Comparison of ENCODE assay signal across 13 cellular contexts in the genomic region with DNA sequence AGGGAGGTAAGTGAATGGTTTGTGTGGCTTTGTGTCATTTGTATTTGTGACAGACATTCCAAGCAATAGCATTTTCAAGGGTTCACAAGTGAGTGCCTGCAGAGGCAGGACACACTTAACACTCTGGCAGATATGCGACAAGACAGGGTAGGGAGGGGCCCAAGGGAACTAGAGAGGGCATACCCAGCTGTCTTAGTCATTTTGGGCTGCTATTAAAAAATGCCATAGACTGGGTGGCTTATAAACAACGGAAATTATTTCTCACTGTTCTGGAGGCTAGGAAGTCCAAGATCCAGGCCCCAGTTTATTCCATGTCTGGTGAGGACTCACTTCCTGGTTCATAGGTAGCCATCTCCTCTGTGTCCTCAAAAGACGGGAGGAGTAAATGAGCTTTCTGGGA.
DNase-seq lines count a peak whose midpoint lies in the region; ATAC-seq, FAIRE-seq and TF ChIP-seq lines count a peak whose summit lies in the region.
"Had no signal": no experiment of that assay in that cellular context is flagged by ENCODE, and none has a peak within 500 bp of the region (broad histone marks: within the 10 kb centered on the region; RNA-seq: fewer than 3 reads in every experiment).

No MANE protein-coding gene starts in this region.

- no peak for TF ChIP-seq EP300 in sigmoid colon (IDR thresholded peaks at IDR 0.05)

- H2AK5ac ChIP-seq in trophoblast cell (ENCODE audit: low read length) = no peak overlapping the region

- H3K27me3 ChIP-seq in bronchial epithelial cell (ENCODE audit: control insufficient read depth, insufficient read depth, low read length) (no peaks in the 10 kb centered on the region), trophoblast cell (ENCODE audit: insufficient read depth, low read length) (no peaks in the 10 kb centered on the region), sigmoid colon (no peaks in the 10 kb centered on the region), adrenal gland (no peaks in the 10 kb centered on the region)

- ATAC-seq in naive thymus-derived CD8-positive, alpha-beta T cell = no peak
- ATAC-seq in HG02938 (IDR thresholded peaks at IDR 0.05; ENCODE audit: unreplicated experiment) = no peak
- ATAC-seq: CD8-positive, alpha-beta T cell; GM12878; WTC11 had no signal

- H3K4me3 ChIP-seq in AG10803 (ENCODE audit: low read length) (no peak overlapping the region), bronchial epithelial cell (ENCODE audit: low read depth, low read length) (no peak overlapping the region), trophoblast cell (ENCODE audit: low read depth, low read length) (no peak overlapping the region), sigmoid colon (no peak overlapping the region), adrenal gland (no peak overlapping the region)
- H3K4me3 ChIP-seq: GM12878 had no signal

- H3K27me3 Mint-ChIP-seq in naive thymus-derived CD8-positive, alpha-beta T cell = no peaks in the 10 kb centered on the region

- no peaks in the 10 kb centered on the region for H3K9me3 Mint-ChIP-seq in naive thymus-derived CD8-positive, alpha-beta T cell
- H3K9me3 Mint-ChIP-seq: CD8-positive, alpha-beta T cell; WTC11 had no signal

- FAIRE-seq in bronchial epithelial cell (lab: Jason Lieb, UNC) = no peak
- FAIRE-seq: GM12878 had no signal

- no peak overlapping the region for H2AFZ ChIP-seq in trophoblast cell (ENCODE audit: insufficient read depth, low read length, poor library complexity)

- H3K9me3 ChIP-seq in trophoblast cell (ENCODE audit: insufficient read depth, low read depth, low read length) = peaks cover 1% of the 10 kb centered on the region
- no peaks in the 10 kb centered on the region for H3K9me3 ChIP-seq in sigmoid colon
- no peaks in the 10 kb centered on the region for H3K9me3 ChIP-seq in adrenal gland (replicated peaks in 1 of 3)

- POLR2A ChIA-PET in naive thymus-derived CD8-positive, alpha-beta T cell (lab: Charles Lee) = no interaction called here

- no peaks in the 10 kb centered on the region for H3K79me2 ChIP-seq in trophoblast cell (ENCODE audit: control insufficient read depth, insufficient read depth, low read length, poor library complexity)

- intact Hi-C loops in sigmoid colon (cut with DNase I) = no loop called here
- intact Hi-C loops in adrenal gland (cut with DNase I) = no loop called here

- H2BK120ac ChIP-seq in trophoblast cell (ENCODE audit: insufficient read depth, low read length, poor library complexity) = no peak overlapping the region

- peak overlapping the region; percentile 32 for H3K27ac ChIP-seq in trophoblast cell (ENCODE audit: low read depth, low read length)
- peak overlapping the region in 1 of 4 donors; percentile 34 for H3K27ac ChIP-seq in sigmoid colon
- no peak overlapping the region for H3K27ac ChIP-seq in adrenal gland
- H3K27ac ChIP-seq: KMS-11 had no signal

- peaks cover 21% of the 10 kb centered on the region for H3K79me1 ChIP-seq in trophoblast cell (ENCODE audit: low read length)

- no peak overlapping the region for H3K4ac ChIP-seq in trophoblast cell (ENCODE audit: low read depth, low read length)

- H3K9ac ChIP-seq in trophoblast cell (ENCODE audit: low read length) = no peak overlapping the region
- H3K9ac ChIP-seq: KMS-11 had no signal

- H3K23ac ChIP-seq in trophoblast cell (ENCODE audit: low read length) = no peak overlapping the region

- no peaks in the 10 kb centered on the region for H3K4me1 Mint-ChIP-seq in naive thymus-derived CD8-positive, alpha-beta T cell

- H3K18ac ChIP-seq in trophoblast cell (ENCODE audit: low read length) = no peak overlapping the region

- peak overlapping the region; percentile 1 for H2BK5ac ChIP-seq in trophoblast cell (ENCODE audit: low read depth, low read length, poor library complexity)

- H2BK12ac ChIP-seq in trophoblast cell (ENCODE audit: low read length) = peak overlapping the region; percentile 16

- TF ChIP-seq POLR2A in sigmoid colon (IDR thresholded peaks at IDR 0.05) (no peak), adrenal gland (IDR thresholded peaks at IDR 0.05) (no peak)

- H3K4me1 ChIP-seq in trophoblast cell (ENCODE audit: control insufficient read depth in 1 of 2, insufficient read depth in 2 of 2, low read length in 2 of 2) (peaks cover 12 to 25% of the 10 kb centered on the region in 2 experiments), sigmoid colon (peaks cover 0 to 28% (median 21%) of the 10 kb centered on the region in 4 donors), adrenal gland (replicated peaks in 1 of 2) (peaks cover 0 to 9% of the 10 kb centered on the region in 2 donors)

- H3K14ac ChIP-seq in trophoblast cell (ENCODE audit: low read length) = no peak overlapping the region

- no peak overlapping the region for H3K4me2 ChIP-seq in trophoblast cell (ENCODE audit: low read length)
- H3K4me2 ChIP-seq: KMS-11 had no signal

- no peak for TF ChIP-seq CTCF in AG10803 (conservative IDR thresholded peaks at IDR 0.05; ENCODE audit: low read length)
- TF ChIP-seq CTCF in bronchial epithelial cell (IDR thresholded peaks at IDR 0.05; ENCODE audit: insufficient read depth, low read length, severe bottlenecking) = no peak
- TF ChIP-seq CTCF in sigmoid colon (IDR thresholded peaks at IDR 0.05) = no peak
- TF ChIP-seq CTCF in adrenal gland (IDR thresholded peaks at IDR 0.05) = no peak

- no peak overlapping the region for H3K4me3 Mint-ChIP-seq in naive thymus-derived CD8-positive, alpha-beta T cell
- H3K4me3 Mint-ChIP-seq: CD8-positive, alpha-beta T cell; WTC11 had no signal

- peak overlapping the region; percentile 36 for H4K91ac ChIP-seq in trophoblast cell (ENCODE audit: low read depth, low read length)

- H3K27ac Mint-ChIP-seq in naive thymus-derived CD8-positive, alpha-beta T cell = no peak overlapping the region
- H3K27ac Mint-ChIP-seq: CD8-positive, alpha-beta T cell had no signal

- H3K36me3 ChIP-seq in bronchial epithelial cell (ENCODE audit: control insufficient read depth, insufficient read depth, low read length) (no peaks in the 10 kb centered on the region), trophoblast cell (ENCODE audit: control insufficient read depth in 1 of 2, insufficient read depth in 2 of 2, low read length in 2 of 2) (no peaks in the 10 kb centered on the region), sigmoid colon (no peaks in the 10 kb centered on the region), adrenal gland (replicated peaks in 1 of 2) (no peaks in the 10 kb centered on the region)

- DNase-seq in AG10803 (ENCODE audit: low read depth) = peak; percentile 84
- DNase-seq in HS-27A (ENCODE audit: low read depth) = peak; percentile 79
- peak; percentile 26 for DNase-seq in bronchial epithelial cell (ENCODE audit: low read depth)
- peak in 1 of 2 donors; percentile 25 for DNase-seq in trophoblast cell
- DNase-seq in naive thymus-derived CD8-positive, alpha-beta T cell = no peak
- no peak for DNase-seq in sigmoid colon
- DNase-seq in adrenal gland = no peak
- DNase-seq: activated effector memory CD4-positive, alpha-beta T cell treated with Interleukin-2 at 50 U/mL for 16 hours; CD8-positive, alpha-beta T cell had no signal

- H3K36me3 Mint-ChIP-seq in naive thymus-derived CD8-positive, alpha-beta T cell = peaks cover 0 to 2% (median 0%) of the 10 kb centered on the region in 3 donors
- H3K36me3 Mint-ChIP-seq: CD8-positive, alpha-beta T cell; WTC11 had no signal

- H4K12ac ChIP-seq in trophoblast cell (ENCODE audit: low read depth, low read length) = no peak overlapping the region

- WGBS in trophoblast cell (ENCODE audit: extremely low coverage, insufficient coverage, insufficient read length) = no CpG with 5 or more reads among the region's 3 CpGs
- WGBS in sigmoid colon, 2 donors = 87% methylated on average over 3 of the region's 3 CpGs
- 75 to 94% (median 88%) methylated on average over 3 of the region's 3 CpGs for WGBS in adrenal gland, 4 donors

- H4K8ac ChIP-seq in trophoblast cell (ENCODE audit: low read depth, low read length) = peak overlapping the region; percentile 36

Comparison
In these comparisons a context has a peak if more than half of its experiments do, and no peak if none do; other contexts are left out.
1. DNase-seq: peak in AG10803 (single experiment), HS-27A (single experiment) and bronchial epithelial cell (single experiment); none in naive thymus-derived CD8-positive, alpha-beta T cell (0 of 10), sigmoid colon (single experiment) and adrenal gland (0 of 7).